Comparison of ENCODE assay signal across 12 cellular contexts in the genomic region with DNA sequence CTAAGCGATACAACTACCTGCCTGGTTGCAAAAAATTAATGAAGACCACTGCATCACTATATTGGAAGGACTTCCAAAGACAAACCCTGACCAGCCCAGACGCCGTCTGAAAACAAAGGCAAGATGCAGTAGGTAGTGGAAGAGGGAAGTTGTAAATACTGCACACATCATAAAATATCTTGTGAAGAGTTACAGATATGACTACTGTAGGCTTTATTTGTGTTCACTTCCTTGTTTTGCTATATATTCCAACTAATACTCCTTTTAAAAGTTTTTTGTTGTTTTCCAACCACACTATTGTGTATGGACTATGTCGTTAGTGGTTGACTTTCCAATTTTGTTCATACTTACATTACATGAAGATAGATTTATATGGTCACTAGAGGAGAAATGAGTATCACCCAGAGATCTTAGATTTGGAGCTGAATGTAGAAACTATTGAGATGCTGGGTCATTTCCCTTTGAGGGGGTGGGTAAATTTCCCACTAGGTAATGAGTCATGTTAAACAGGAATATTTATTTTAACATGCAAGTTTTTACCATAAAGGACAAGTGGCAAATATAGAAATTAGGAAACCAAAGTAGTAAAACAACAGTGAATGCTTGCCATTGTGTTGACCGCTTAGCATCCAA.
DNase-seq lines count a peak whose midpoint lies in the region; ATAC-seq, FAIRE-seq and TF ChIP-seq lines count a peak whose summit lies in the region.
"Had no signal": no experiment of that assay in that cellular context is flagged by ENCODE, and none has a peak within 500 bp of the region (broad histone marks: within the 10 kb centered on the region; RNA-seq: fewer than 3 reads in every experiment).

No MANE protein-coding gene starts in this region.

- DNase-seq in GDM1 (lab: John Stamatoyannopoulos, UW): peak; percentile 25
- DNase-seq in foreskin fibroblast: peak; percentile 48 to 49
- no peak for DNase-seq in NCI-H82 treated with DMSO at 0.1 percent for 48 hours (lab: John Stamatoyannopoulos, UW; ENCODE audit: unreplicated experiment)
- DNase-seq in activated CD8-positive, alpha-beta memory T cell treated with anti-CD3 and anti-CD28 coated beads, Interleukin-2, amount 50 U/mL, for 4 hours: no peak
- DNase-seq in HTR-8/SVneo (ENCODE audit: insufficient read length, low spot score): no peak
- DNase-seq: DND-41, NCI-H1105 treated with DMSO at 0.1 percent for 48 hours, T-helper 1 cell had no signal

- H3K4me3 ChIP-seq in foreskin fibroblast (ENCODE audit: low read depth in 1 of 2, low read length in 2 of 2): no peak overlapping the region
- H3K4me3 ChIP-seq: ovary had no signal

- FAIRE-seq in HTR-8/SVneo (lab: Jason Lieb, UNC): no peak

- no peak for TF ChIP-seq CTCF in foreskin fibroblast (IDR thresholded peaks at IDR 0.05; ENCODE audit: low read depth, low read length)

- ATAC-seq in GM21447 (IDR thresholded peaks at IDR 0.05; ENCODE audit: unreplicated experiment) (peak; percentile 75), HG03520 (IDR thresholded peaks at IDR 0.05; ENCODE audit: unreplicated experiment) (peak; percentile 74), HG03139 (IDR thresholded peaks at IDR 0.05; ENCODE audit: unreplicated experiment) (no peak)

Comparison
In these comparisons a context has a peak if more than half of its experiments do, and no peak if none do; other contexts are left out.
1. DNase-seq: peak in GDM1 (single experiment) and foreskin fibroblast (2 of 2); none in NCI-H82 treated with DMSO at 0.1 percent for 48 hours (single experiment), activated CD8-positive, alpha-beta memory T cell treated with anti-CD3 and anti-CD28 coated beads, Interleukin-2, amount 50 U/mL, for 4 hours (single experiment) and HTR-8/SVneo (single experiment).